8 cellular contexts compared by ENCODE assay signal in the genomic region with DNA sequence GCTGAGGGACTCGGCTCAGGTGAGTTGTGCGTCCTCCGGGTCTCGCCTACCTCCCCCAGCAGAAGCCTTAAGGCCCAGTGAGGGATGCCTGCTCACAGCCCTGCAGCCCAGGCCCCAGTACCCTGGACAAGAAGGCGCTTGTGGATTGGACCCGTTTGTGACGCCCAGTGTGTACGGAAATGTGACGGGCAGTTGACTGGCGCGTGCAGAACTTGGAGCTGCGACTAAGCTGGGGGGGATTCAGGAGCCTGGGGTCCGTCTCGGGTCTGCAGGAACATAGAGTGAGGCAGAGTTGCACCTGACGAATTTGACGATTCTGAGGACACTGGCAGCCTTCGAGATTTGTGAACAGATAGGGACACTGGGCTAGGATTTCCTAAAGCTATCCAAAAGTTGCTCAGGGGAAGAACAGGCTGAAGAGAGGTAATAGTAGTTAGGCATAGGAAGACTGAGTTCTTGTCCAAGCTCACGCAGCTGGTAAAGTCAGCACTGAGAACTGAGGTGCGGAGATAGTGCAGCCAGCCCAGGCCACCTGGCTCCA. TPM values are rescaled to one million over a fixed set of nuclear protein-coding genes. Genes with fewer than 3 reads are reported as not detected.
DNase-seq lines count a peak whose midpoint lies in the region; ATAC-seq lines count a peak whose summit lies in the region.
"Had no signal": no experiment of that assay in that cellular context is flagged by ENCODE, and none has a peak within 500 bp of the region (broad histone marks: within the 10 kb centered on the region; RNA-seq: fewer than 3 reads in every experiment).

No MANE protein-coding gene starts in this region.

- H3K4me1 Mint-ChIP-seq in stimulated activated memory B cell treated with anti-CD40 and anti-IgM and Interleukin-4, amounts not matched to agents 10 μg/mL and 1 μg/mL and 100 μg/mL, for 72 hours: peaks cover 46% of the 10 kb centered on the region

- peaks cover 58% of the 10 kb centered on the region for H3K36me3 Mint-ChIP-seq in stimulated activated memory B cell treated with anti-CD40 and anti-IgM and Interleukin-4, amounts not matched to agents 10 μg/mL and 1 μg/mL and 100 μg/mL, for 72 hours

- H3K27ac ChIP-seq in SK-N-MC (peak overlapping the region; percentile 62), right cardiac atrium (ENCODE audit: low read length) (no peak overlapping the region)

- DNase-seq in SK-N-MC (ENCODE audit: low read depth, low spot score) (no peak), right cardiac atrium (no peak), HCEC 1CT (no peak), NCI-H2081 treated with DMSO at 0.1 percent for 48 hours (lab: John Stamatoyannopoulos, UW) (no peak)

- H3K4me3 Mint-ChIP-seq in stimulated activated memory B cell treated with anti-CD40 and anti-IgM and Interleukin-4, amounts not matched to agents 10 μg/mL and 1 μg/mL and 100 μg/mL, for 72 hours: peak overlapping the region; percentile 95

- ATAC-seq in HG02678 (IDR thresholded peaks at IDR 0.05; ENCODE audit: unreplicated experiment) (peak; percentile 19), right cardiac atrium (no peak), HG03025 (IDR thresholded peaks at IDR 0.05; ENCODE audit: low FRiP score, unreplicated experiment) (no peak)
- no peak for ATAC-seq in stimulated activated memory B cell treated with anti-CD40 and anti-IgM and Interleukin-4, amounts not matched to agents 10 μg/mL and 1 μg/mL and 100 μg/mL, for 72 hours

- H3K9me3 Mint-ChIP-seq in stimulated activated memory B cell treated with anti-CD40 and anti-IgM and Interleukin-4, amounts not matched to agents 10 μg/mL and 1 μg/mL and 100 μg/mL, for 72 hours: peaks cover 37% of the 10 kb centered on the region

- peak overlapping the region; percentile 85 for H3K9ac ChIP-seq in SK-N-MC (ENCODE audit: insufficient read length)

- peak overlapping the region; percentile 91 for H3K27ac Mint-ChIP-seq in stimulated activated memory B cell treated with anti-CD40 and anti-IgM and Interleukin-4, amounts not matched to agents 10 μg/mL and 1 μg/mL and 100 μg/mL, for 72 hours

- intact Hi-C loops in right cardiac atrium (cut with DNase I): no loop called here

- H3K4me3 ChIP-seq in SK-N-MC (peak overlapping the region; percentile 98), right cardiac atrium (ENCODE audit: low read length) (peak overlapping the region; percentile 96)

- H3K27me3 ChIP-seq in right cardiac atrium (ENCODE audit: control insufficient read depth, insufficient read depth): no peaks in the 10 kb centered on the region

- peaks cover 50% of the 10 kb centered on the region for H3K36me3 ChIP-seq in SK-N-MC (ENCODE audit: insufficient read depth, low read length)

- WGBS in right cardiac atrium: 3% methylated on average over 19 of the region's 19 CpGs

- H3K4me1 ChIP-seq in right cardiac atrium (ENCODE audit: control insufficient read depth, insufficient read depth, low read length): peaks cover 8% of the 10 kb centered on the region

- H3K9me3 ChIP-seq in SK-N-MC (ENCODE audit: low read depth, low read length) (peaks cover 49% of the 10 kb centered on the region), right cardiac atrium (ENCODE audit: control insufficient read depth, low read length) (peaks cover 22% of the 10 kb centered on the region)

- no peaks in the 10 kb centered on the region for H3K27me3 Mint-ChIP-seq in stimulated activated memory B cell treated with anti-CD40 and anti-IgM and Interleukin-4, amounts not matched to agents 10 μg/mL and 1 μg/mL and 100 μg/mL, for 72 hours

RNA-seq across cellular contexts. Expression of gene ZNF551, which starts 0.5 kb away (rescaled TPM):
- 1 to 10 TPM; 3.1 to 5.7 (median 4.2) TPM for total RNA-seq in right cardiac atrium
- 2.0 TPM for polyA plus RNA-seq in right cardiac atrium

RNA-seq across cellular contexts. Expression of gene ZSCAN4, which starts 13.6 kb away (rescaled TPM):
- under 1 TPM in 3 of 4 donors, not detected in 1; 0.23 to 0.37 (median 0.33) TPM for total RNA-seq in right cardiac atrium
- 0.16 TPM for polyA plus RNA-seq in right cardiac atrium
- total RNA-seq: subcutaneous adipose tissue had no signal

RNA-seq across cellular contexts. Expression of gene ZNF154, which starts 26.7 kb away (rescaled TPM):
- 10 to 100 TPM in 1 of 4 donors, 1 to 10 TPM in 3; 7.2 to 10.1 (median 8.1) TPM for total RNA-seq in right cardiac atrium
- 4.5 TPM for polyA plus RNA-seq in right cardiac atrium

RNA-seq across cellular contexts. Expression of gene ZNF671, which starts 45.1 kb away (rescaled TPM):
- total RNA-seq in right cardiac atrium: 10 to 100 TPM in 1 of 4 donors, 1 to 10 TPM in 3; 8.1 to 11.5 (median 8.8) TPM
- 4.8 TPM for polyA plus RNA-seq in right cardiac atrium

RNA-seq across cellular contexts. Expression of gene ZNF211, which starts 49.3 kb away (rescaled TPM):
- 10 to 100 TPM; 11.9 to 15.0 (median 13.6) TPM for total RNA-seq in right cardiac atrium
- polyA plus RNA-seq in right cardiac atrium: 8.0 TPM
